ENCODE assay signal across 17 cellular contexts in the genomic region with DNA sequence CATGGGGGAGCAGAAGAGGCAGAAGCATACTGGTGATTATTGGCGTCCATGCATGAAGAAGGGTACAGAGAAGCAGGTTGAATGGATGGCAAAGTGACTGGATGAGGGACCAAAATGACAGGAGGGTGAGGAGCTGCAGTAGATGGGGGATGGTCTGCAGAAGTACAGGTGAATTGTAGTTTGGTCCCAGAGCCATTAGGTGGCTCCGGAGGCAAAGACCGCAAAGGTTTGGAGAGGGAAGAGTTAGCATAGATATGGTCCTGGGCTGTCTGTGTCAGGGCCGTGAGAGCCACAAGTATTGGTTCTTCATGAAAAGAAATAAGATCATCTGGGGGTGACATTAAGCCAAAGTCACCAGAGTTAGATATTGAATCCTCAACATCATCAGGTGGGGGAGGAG. TPM values are rescaled to one million over a fixed set of nuclear protein-coding genes. Genes with fewer than 3 reads are reported as not detected.
"Had no signal": no experiment of that assay in that cellular context is flagged by ENCODE, and none has a peak within 500 bp of the region (broad histone marks: within the 10 kb centered on the region; RNA-seq: fewer than 3 reads in every experiment).

No MANE protein-coding gene starts in this region.

- H3K4me1 ChIP-seq: transverse colon had no signal

- H3K36me3 ChIP-seq: brain microvascular endothelial cell, transverse colon had no signal

- H3K9me3 ChIP-seq: transverse colon had no signal

- H3K27ac ChIP-seq: brain microvascular endothelial cell, transverse colon had no signal

- H3K4me1 Mint-ChIP-seq: immature natural killer cell, natural killer cell had no signal

- H3K27me3 ChIP-seq: brain microvascular endothelial cell, transverse colon had no signal

- H3K4me3 Mint-ChIP-seq: activated naive CD8-positive, alpha-beta T cell; dendritic cell treated with granulocyte-macrophage colony-stimulating factor and Interleukin-4, amounts not matched to agents 40 ng/mL and 50 ng/mL, for 4 days; natural killer cell had no signal

- H3K4me3 ChIP-seq: smooth muscle cell, transverse colon had no signal

- H3K27ac Mint-ChIP-seq: activated naive CD8-positive, alpha-beta T cell; dendritic cell treated with granulocyte-macrophage colony-stimulating factor and Interleukin-4, amounts not matched to agents 40 ng/mL and 50 ng/mL, for 4 days; immature natural killer cell; natural killer cell; progenitor cell of endocrine pancreas had no signal

- H3K27me3 Mint-ChIP-seq: activated naive CD8-positive, alpha-beta T cell; dendritic cell treated with granulocyte-macrophage colony-stimulating factor and Interleukin-4, amounts not matched to agents 40 ng/mL and 50 ng/mL, for 4 days; progenitor cell of endocrine pancreas had no signal

- H3K4me2 ChIP-seq: smooth muscle cell had no signal

- DNase-seq: activated CD4-positive, alpha-beta T cell treated with anti-CD3 and anti-CD28 coated beads, Interleukin-2, amount 50 U/mL, for 4 hours; activated CD4-positive, CD25-positive, alpha-beta regulatory T cell treated with anti-CD3 and anti-CD28 coated beads, Interleukin-2, amount 50 U/mL, for 72 hours; activated effector memory CD4-positive, alpha-beta T cell treated with Interleukin-2 at 50 U/mL for 16 hours; activated T-cell treated with anti-CD3 and anti-CD28 coated beads, Interleukin-2, amount 50 U/mL, for 1 hour; brain microvascular endothelial cell; hippocampal formation; immature natural killer cell; mammary epithelial cell; natural killer cell; nucleus accumbens; right cardiac atrium; transverse colon had no signal

- ATAC-seq: esophagus mucosa, natural killer cell, right cardiac atrium had no signal

RNA-seq across cellular contexts. Expression of gene ZNF726, which starts 59.0 kb away (rescaled TPM):
- total RNA-seq: smooth muscle cell had no signal
- polyA plus RNA-seq: smooth muscle cell had no signal
